Comparison of ENCODE assay signal across 17 cellular contexts in genomic region chr20:32227316-32227715, GRCh38. TPM values are rescaled to one million over a fixed set of nuclear protein-coding genes. Genes with fewer than 3 reads are reported as not detected.
DNase-seq lines count a peak whose midpoint lies in the region; ATAC-seq and TF ChIP-seq lines count a peak whose summit lies in the region.
"Had no signal": no experiment of that assay in that cellular context is flagged by ENCODE, and none has a peak within 500 bp of the region (broad histone marks: within the 10 kb centered on the region; RNA-seq: fewer than 3 reads in every experiment).

No MANE protein-coding gene starts in this region.

- H3K9me3 Mint-ChIP-seq in CD14-positive monocyte, result no peaks in the 10 kb centered on the region
- H3K9me3 Mint-ChIP-seq: activated naive CD4-positive, alpha-beta T cell treated with anti-CD3 and anti-CD28 coated beads, Interleukin-2, amount 50 U/mL, for 24 hours; naive thymus-derived CD4-positive, alpha-beta T cell had no signal

- TF ChIP-seq CTCF in CD14-positive monocyte (IDR thresholded peaks at IDR 0.05), result no peak
- no peak for TF ChIP-seq CTCF in LNCaP clone FGC (IDR thresholded peaks at IDR 0.05; ENCODE audit: control insufficient read depth, extremely low read depth, insufficient read depth)

- DNase-seq in CD14-positive monocyte (ENCODE audit: low spot score), result no peak
- peak; percentile 67 for DNase-seq in LNCaP clone FGC (ENCODE audit: low read depth)
- DNase-seq in left colon, result peak in 1 of 2 donors; percentile 71
- DNase-seq in posterior vena cava (ENCODE audit: low spot score), result peak; percentile 15
- no peak for DNase-seq in NCI-H128 (lab: John Stamatoyannopoulos, UW; ENCODE audit: unreplicated experiment)
- no peak for DNase-seq in HuH-7.5 (ENCODE audit: low spot score)
- DNase-seq: COR-L47; foreskin melanocyte; KBM-7; naive thymus-derived CD4-positive, alpha-beta T cell; NCI-H1092; NCI-H510A treated with DMSO at 0.1 percent for 48 hours; posterior cingulate gyrus had no signal

- H3K27me3 Mint-ChIP-seq in CD14-positive monocyte (ENCODE audit: low read depth in 3 of 3), result peaks cover 0 to 2% (median 0%) of the 10 kb centered on the region in 3 donors
- H3K27me3 Mint-ChIP-seq: activated naive CD4-positive, alpha-beta T cell treated with anti-CD3 and anti-CD28 coated beads, Interleukin-2, amount 50 U/mL, for 24 hours; naive thymus-derived CD4-positive, alpha-beta T cell had no signal

- H3K36me3 Mint-ChIP-seq in CD14-positive monocyte, result peaks cover 48 to 49% of the 10 kb centered on the region in 2 donors

- intact Hi-C loops in CD14-positive monocyte (cut with micrococcal nuclease) (no loop called here), left colon (cut with DNase I, micrococcal nuclease) (no loop called here), posterior vena cava (cut with DNase I) (no loop called here)

- peak overlapping the region in 1 of 2 donors; percentile 85 for H3K4me3 Mint-ChIP-seq in CD14-positive monocyte
- H3K4me3 Mint-ChIP-seq: activated naive CD4-positive, alpha-beta T cell treated with anti-CD3 and anti-CD28 coated beads, Interleukin-2, amount 50 U/mL, for 24 hours; naive thymus-derived CD4-positive, alpha-beta T cell had no signal

- ATAC-seq in left colon, result peak; percentile 37
- no peak for ATAC-seq in GM18498 (IDR thresholded peaks at IDR 0.05; ENCODE audit: unreplicated experiment)
- no peak for ATAC-seq in HG02870 (IDR thresholded peaks at IDR 0.05; ENCODE audit: unreplicated experiment)
- ATAC-seq: naive thymus-derived CD4-positive, alpha-beta T cell had no signal

- H3K4me1 Mint-ChIP-seq in CD14-positive monocyte, result peaks cover 50% of the 10 kb centered on the region

- peak overlapping the region; percentile 27; the same call in 1 of the 2 replicates for H3K4me3 ChIP-seq in LNCaP clone FGC (ENCODE audit: low read depth, low read length)
- H3K4me3 ChIP-seq: tibial nerve had no signal

- peak overlapping the region; percentile 70 to 92 (median 90) for H3K27ac Mint-ChIP-seq in CD14-positive monocyte

RNA-seq across cellular contexts. Expression of gene POFUT1, which starts 19.6 kb away (rescaled TPM):
- 10 to 100 TPM; 11.8 to 22.8 TPM for polyA plus RNA-seq in CD14-positive monocyte
- 10 to 100 TPM; 36.6 to 63.2 TPM for total RNA-seq in left colon
- 10 to 100 TPM; 34.6 to 36.4 TPM for total RNA-seq in posterior vena cava

RNA-seq across cellular contexts. Expression of gene PLAGL2, which starts 19.8 kb away (rescaled TPM):
- 10 to 100 TPM in 1 of 2 donors, 1 to 10 TPM in 1; 6.2 to 14.7 TPM for polyA plus RNA-seq in CD14-positive monocyte
- total RNA-seq in left colon (10 to 100 TPM; 13.4 to 28.0 TPM), posterior vena cava (1 to 10 TPM; 4.8 to 5.6 TPM)

RNA-seq across cellular contexts. Expression of gene KIF3B, which starts 50.1 kb away (rescaled TPM):
- polyA plus RNA-seq in CD14-positive monocyte, result 1 to 10 TPM; 1.5 to 3.4 TPM
- total RNA-seq in left colon (10 to 100 TPM; 52.1 to 56.8 TPM), posterior vena cava (10 to 100 TPM; 26.2 to 28.8 TPM)

Comparison
In these comparisons a context has a peak if more than half of its experiments do, and no peak if none do; other contexts are left out.
1. DNase-seq: peak in LNCaP clone FGC (single experiment) and posterior vena cava (single experiment); none in CD14-positive monocyte (single experiment), NCI-H128 (single experiment) and HuH-7.5 (single experiment).